Comparison of ENCODE assay signal across 16 cellular contexts in the genomic region with DNA sequence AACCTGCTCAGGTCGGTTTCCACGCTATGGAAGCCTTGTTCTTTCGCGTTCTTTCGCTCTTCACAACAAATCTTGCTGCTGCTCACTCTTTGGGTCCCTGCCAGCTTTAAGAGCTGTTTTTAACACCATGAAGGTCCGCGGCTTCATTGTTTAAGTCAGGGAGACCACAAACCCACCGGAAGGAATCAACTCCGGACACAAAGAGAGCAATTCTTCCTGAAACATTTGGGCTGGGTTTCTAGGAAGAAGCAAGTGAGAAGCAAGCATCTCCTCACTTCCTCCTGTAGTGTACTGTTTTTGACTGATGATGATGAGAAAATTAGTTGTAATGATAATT. TPM values are rescaled to one million over a fixed set of nuclear protein-coding genes. Genes with fewer than 3 reads are reported as not detected.
DNase-seq lines count a peak whose midpoint lies in the region; ATAC-seq and TF ChIP-seq lines count a peak whose summit lies in the region.
"Had no signal": no experiment of that assay in that cellular context is flagged by ENCODE, and none has a peak within 500 bp of the region (broad histone marks: within the 10 kb centered on the region; RNA-seq: fewer than 3 reads in every experiment).

No MANE protein-coding gene starts in this region.

- peaks cover 48% of the 10 kb centered on the region for H3K4me1 Mint-ChIP-seq in activated CD4-positive, alpha-beta T cell treated with anti-CD3 and anti-CD28 coated beads for 36 hours
- H3K4me1 Mint-ChIP-seq in activated naive CD8-positive, alpha-beta T cell (ENCODE audit: low read depth): peaks cover 41% of the 10 kb centered on the region
- H3K4me1 Mint-ChIP-seq in natural killer cell treated with Interleukin-12 subunit alpha and Interleukin-12 subunit beta and Interleukin-15 and Interleukin-18, amount 100 ng/mL, for 72 hours (ENCODE audit: low read depth in 2 of 2): peaks cover 47 to 60% of the 10 kb centered on the region in 2 donors

- H3K9me3 ChIP-seq in gastrocnemius medialis: no peaks in the 10 kb centered on the region

- H3K4me1 ChIP-seq in gastrocnemius medialis: peaks cover 13 to 19% of the 10 kb centered on the region in 2 donors

- no peak overlapping the region for H3K4me3 ChIP-seq in gastrocnemius medialis

- peaks cover 4% of the 10 kb centered on the region for H3K9me3 Mint-ChIP-seq in activated CD4-positive, alpha-beta T cell treated with anti-CD3 and anti-CD28 coated beads for 36 hours (ENCODE audit: low read depth)
- H3K9me3 Mint-ChIP-seq in activated naive CD8-positive, alpha-beta T cell (ENCODE audit: low read depth): no peaks in the 10 kb centered on the region
- H3K9me3 Mint-ChIP-seq in natural killer cell treated with Interleukin-12 subunit alpha and Interleukin-12 subunit beta and Interleukin-15 and Interleukin-18, amount 100 ng/mL, for 72 hours: no peaks in the 10 kb centered on the region

- no peak for DNase-seq in activated CD4-positive, alpha-beta T cell treated with anti-CD3 and anti-CD28 coated beads for 36 hours
- no peak for DNase-seq in activated CD4-positive, alpha-beta T cell treated with anti-CD3 and anti-CD28 coated beads, Interleukin-2, amount 50 U/mL, for 48 hours
- DNase-seq in Kasumi-1 (lab: John Stamatoyannopoulos, UW) (peak; percentile 56 to 72), gastrocnemius medialis (no peak), SIG-M5 (lab: John Stamatoyannopoulos, UW) (no peak)
- DNase-seq in natural killer cell treated with Interleukin-12 subunit alpha and Interleukin-12 subunit beta and Interleukin-15 and Interleukin-18, amount 100 ng/mL, for 72 hours (ENCODE audit: low spot score): peak; percentile 61
- DNase-seq: 8988T; activated CD4-positive, CD25-positive, alpha-beta regulatory T cell; DMS79 treated with DMSO at 0.1 percent for 48 hours; kidney glomerular epithelial cell; mesendoderm; NCI-H226; retina; stimulated activated naive CD4-positive, alpha-beta T cell treated with Interleukin-2 at 50 U/mL for 16 hours had no signal

- intact Hi-C loops in activated CD4-positive, alpha-beta T cell treated with anti-CD3 and anti-CD28 coated beads for 36 hours (cut with DNase I, micrococcal nuclease): loop anchor here in 1 of 2 experiments (5.0 to 10.0 kb wide), 4 partner anchors 324 to 609 kb away; no protein-coding TSS in a partner anchor
- intact Hi-C loops in gastrocnemius medialis (cut with DNase I; ENCODE audit: low total_unique reads): no loop called here

- H3K27me3 Mint-ChIP-seq in activated CD4-positive, alpha-beta T cell treated with anti-CD3 and anti-CD28 coated beads for 36 hours: no peaks in the 10 kb centered on the region
- no peaks in the 10 kb centered on the region for H3K27me3 Mint-ChIP-seq in activated naive CD8-positive, alpha-beta T cell
- no peaks in the 10 kb centered on the region for H3K27me3 Mint-ChIP-seq in natural killer cell treated with Interleukin-12 subunit alpha and Interleukin-12 subunit beta and Interleukin-15 and Interleukin-18, amount 100 ng/mL, for 72 hours

- CTCF ChIA-PET in activated CD4-positive, alpha-beta T cell treated with anti-CD3 and anti-CD28 coated beads for 36 hours (lab: Charles Lee): interaction anchor here (0.6 to 1.4 kb wide), 4 partner anchors 78 to 1717 kb away, joined by 3 to 5 read pairs (median 3); no protein-coding TSS in a partner anchor

- no peak overlapping the region for H3K27ac ChIP-seq in gastrocnemius medialis

- no peak for TF ChIP-seq CTCF in gastrocnemius medialis (IDR thresholded peaks at IDR 0.05 in 4 of 5, conservative IDR thresholded peaks at IDR 0.05 in 1 of 5)

- POLR2A ChIA-PET in activated CD4-positive, alpha-beta T cell treated with anti-CD3 and anti-CD28 coated beads for 36 hours (lab: Charles Lee): no interaction called here

- peaks cover 4% of the 10 kb centered on the region for H3K36me3 Mint-ChIP-seq in activated CD4-positive, alpha-beta T cell treated with anti-CD3 and anti-CD28 coated beads for 36 hours (ENCODE audit: low read depth)
- no peaks in the 10 kb centered on the region for H3K36me3 Mint-ChIP-seq in activated naive CD8-positive, alpha-beta T cell
- H3K36me3 Mint-ChIP-seq in natural killer cell treated with Interleukin-12 subunit alpha and Interleukin-12 subunit beta and Interleukin-15 and Interleukin-18, amount 100 ng/mL, for 72 hours: peaks cover 11% of the 10 kb centered on the region

- no peak for TF ChIP-seq POLR2A in gastrocnemius medialis (IDR thresholded peaks at IDR 0.05)

- no peak for ATAC-seq in activated CD4-positive, alpha-beta T cell treated with anti-CD3 and anti-CD28 coated beads for 36 hours
- ATAC-seq in natural killer cell treated with Interleukin-12 subunit alpha and Interleukin-12 subunit beta and Interleukin-15 and Interleukin-18, amount 100 ng/mL, for 72 hours: no peak
- ATAC-seq in gastrocnemius medialis (no peak), GM18873 (IDR thresholded peaks at IDR 0.05; ENCODE audit: low FRiP score, unreplicated experiment) (no peak)

- no peaks in the 10 kb centered on the region for H3K27me3 ChIP-seq in gastrocnemius medialis

- peak overlapping the region; percentile 40 for H3K4me3 Mint-ChIP-seq in activated CD4-positive, alpha-beta T cell treated with anti-CD3 and anti-CD28 coated beads for 36 hours
- peak overlapping the region; percentile 21 for H3K4me3 Mint-ChIP-seq in activated naive CD8-positive, alpha-beta T cell
- peak overlapping the region; percentile 77 for H3K4me3 Mint-ChIP-seq in natural killer cell treated with Interleukin-12 subunit alpha and Interleukin-12 subunit beta and Interleukin-15 and Interleukin-18, amount 100 ng/mL, for 72 hours

- in situ Hi-C loops in gastrocnemius medialis (cut with MboI; ENCODE audit: low sequenced_read_pairs in 4 of 4): no loop called here

- no peaks in the 10 kb centered on the region for H3K36me3 ChIP-seq in gastrocnemius medialis

- H3K27ac Mint-ChIP-seq in activated CD4-positive, alpha-beta T cell treated with anti-CD3 and anti-CD28 coated beads for 36 hours: no peak overlapping the region
- no peak overlapping the region for H3K27ac Mint-ChIP-seq in activated naive CD8-positive, alpha-beta T cell
- H3K27ac Mint-ChIP-seq in natural killer cell treated with Interleukin-12 subunit alpha and Interleukin-12 subunit beta and Interleukin-15 and Interleukin-18, amount 100 ng/mL, for 72 hours: peak overlapping the region; percentile 84 to 95

RNA-seq across cellular contexts. Expression of a gene that starts 2.1 kb away (rescaled TPM):
- total RNA-seq in activated CD4-positive, alpha-beta T cell treated with anti-CD3 and anti-CD28 coated beads for 36 hours: 10 to 100 TPM; 58.6 to 66.0 TPM
- total RNA-seq in natural killer cell treated with Interleukin-12 subunit alpha and Interleukin-12 subunit beta and Interleukin-15 and Interleukin-18, amount 100 ng/mL, for 72 hours: 10 to 100 TPM; 51.8 to 58.5 TPM
- 10 to 100 TPM; 26.0 to 34.1 (median 27.7) TPM for total RNA-seq in gastrocnemius medialis

RNA-seq across cellular contexts. Expression of a gene that starts 4.2 kb away (rescaled TPM):
- total RNA-seq in activated CD4-positive, alpha-beta T cell treated with anti-CD3 and anti-CD28 coated beads for 36 hours: 10 to 100 TPM; 18.0 to 21.4 TPM
- 100 to 1,000 TPM in 1 of 2 donors, 10 to 100 TPM in 1; 82.2 to 164 TPM for total RNA-seq in natural killer cell treated with Interleukin-12 subunit alpha and Interleukin-12 subunit beta and Interleukin-15 and Interleukin-18, amount 100 ng/mL, for 72 hours
- 10 to 100 TPM in 2 of 4 donors, 1 to 10 TPM in 2; 7.3 to 16.3 (median 9.6) TPM for total RNA-seq in gastrocnemius medialis

RNA-seq across cellular contexts. Expression of a gene that starts 55.2 kb away (rescaled TPM):
- 100 to 1,000 TPM; 100 to 127 TPM for total RNA-seq in activated CD4-positive, alpha-beta T cell treated with anti-CD3 and anti-CD28 coated beads for 36 hours
- total RNA-seq in natural killer cell treated with Interleukin-12 subunit alpha and Interleukin-12 subunit beta and Interleukin-15 and Interleukin-18, amount 100 ng/mL, for 72 hours: 100 to 1,000 TPM; 103 to 153 TPM
- 1,000 to 10,000 TPM in 2 of 4 donors, 100 to 1,000 TPM in 2; 622 to 1,180 (median 1,000) TPM for total RNA-seq in gastrocnemius medialis

Comparison
In these comparisons a context has a peak if more than half of its experiments do, and no peak if none do; other contexts are left out.
1. DNase-seq: peak in Kasumi-1 (2 of 2) and natural killer cell treated with Interleukin-12 subunit alpha and Interleukin-12 subunit beta and Interleukin-15 and Interleukin-18, amount 100 ng/mL, for 72 hours (single experiment); none in activated CD4-positive, alpha-beta T cell treated with anti-CD3 and anti-CD28 coated beads for 36 hours (single experiment), activated CD4-positive, alpha-beta T cell treated with anti-CD3 and anti-CD28 coated beads, Interleukin-2, amount 50 U/mL, for 48 hours (0 of 2), gastrocnemius medialis (0 of 2) and SIG-M5 (single experiment).
2. H3K27ac Mint-ChIP-seq: peak in natural killer cell treated with Interleukin-12 subunit alpha and Interleukin-12 subunit beta and Interleukin-15 and Interleukin-18, amount 100 ng/mL, for 72 hours (2 of 2); none in activated CD4-positive, alpha-beta T cell treated with anti-CD3 and anti-CD28 coated beads for 36 hours (single experiment) and activated naive CD8-positive, alpha-beta T cell (single experiment).
3. H3K4me3 Mint-ChIP-seq: peak in every context shown above with its lines; median percentile 77 in natural killer cell treated with Interleukin-12 subunit alpha and Interleukin-12 subunit beta and Interleukin-15 and Interleukin-18, amount 100 ng/mL, for 72 hours; 40 in activated CD4-positive, alpha-beta T cell treated with anti-CD3 and anti-CD28 coated beads for 36 hours; 21 in activated naive CD8-positive, alpha-beta T cell.
4. RNA of a gene that starts 55.2 kb away (total RNA-seq): 622 to 1,180 TPM in gastrocnemius medialis; 103 to 153 TPM in natural killer cell treated with Interleukin-12 subunit alpha and Interleukin-12 subunit beta and Interleukin-15 and Interleukin-18, amount 100 ng/mL, for 72 hours and 100 to 127 TPM in activated CD4-positive, alpha-beta T cell treated with anti-CD3 and anti-CD28 coated beads for 36 hours; every median in the first group is over 4 times any median in the second.